8 cellular contexts compared by ENCODE assay signal in the genomic region with DNA sequence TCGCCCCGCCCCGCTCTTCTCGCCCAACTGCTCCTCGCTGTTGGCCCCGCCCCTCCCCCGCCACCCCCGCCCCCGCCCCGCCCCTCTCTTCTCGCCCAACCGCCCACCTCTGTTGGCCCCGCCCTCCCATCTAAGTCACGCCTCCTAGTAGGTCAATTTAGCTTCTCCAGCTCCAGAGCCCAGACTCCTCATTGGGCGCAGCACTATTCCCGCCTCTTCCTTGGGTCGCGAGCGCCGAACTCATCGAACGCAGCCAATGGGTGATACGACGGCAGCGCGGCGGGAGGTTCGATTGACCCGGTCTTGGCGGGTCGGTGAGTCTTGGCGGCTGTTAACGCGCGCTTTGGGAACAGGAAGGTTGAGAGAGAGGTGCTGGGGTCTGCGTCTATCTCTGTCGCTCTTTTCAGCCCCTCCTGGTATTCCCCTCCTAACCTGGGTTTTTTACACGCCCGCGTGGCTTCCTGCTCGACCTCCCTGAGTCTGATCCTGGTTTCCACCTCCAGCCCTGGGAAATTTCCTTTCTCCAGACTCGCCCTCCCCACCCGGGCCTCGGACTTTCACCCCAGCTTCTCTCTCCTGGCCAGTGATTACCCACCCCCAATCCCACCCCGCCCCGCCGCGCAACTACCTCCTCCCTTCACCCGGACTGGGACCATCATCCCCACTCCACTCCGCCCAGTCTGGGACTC. TPM values are rescaled to one million over a fixed set of nuclear protein-coding genes. Genes with fewer than 3 reads are reported as not detected.
A peak's percentile ranks its signal among the peaks of the same experiment; 100 is the strongest.
DNase-seq lines count a peak whose midpoint lies in the region; ATAC-seq and TF ChIP-seq lines count a peak whose summit lies in the region.

A gene (plus strand): TSS at position 331 of the 689 bp plus-strand sequence. CDS start 643 bp downstream, outside the sequence.

- intact Hi-C loops in naive thymus-derived CD4-positive, alpha-beta T cell (cut with micrococcal nuclease) = loop anchor here (1.0 to 5.0 kb wide), 15 partner anchors 49 to 1573 kb away; a partner anchor contains a TSS

- peaks cover 14% of the 10 kb centered on the region for H3K27me3 Mint-ChIP-seq in GM23338 (ENCODE audit: insufficient read depth, low read depth, poor library complexity)
- H3K27me3 Mint-ChIP-seq in naive thymus-derived CD4-positive, alpha-beta T cell = no peaks in the 10 kb centered on the region
- no peaks in the 10 kb centered on the region for H3K27me3 Mint-ChIP-seq in stimulated activated memory B cell treated with anti-CD40 and anti-IgM and Interleukin-4, amounts not matched to agents 10 μg/mL and 1 μg/mL and 100 μg/mL, for 72 hours

- CTCF ChIA-PET in naive thymus-derived CD4-positive, alpha-beta T cell (lab: Charles Lee) = interaction anchor here (0.5 to 0.9 kb wide), 2 partner anchors 99 to 1233 kb away, joined by 3 read pairs; no protein-coding TSS in a partner anchor

- H3K27ac Mint-ChIP-seq in GM23338 = peak within 1 kb of the TSS; percentile 98
- H3K27ac Mint-ChIP-seq in naive thymus-derived CD4-positive, alpha-beta T cell = peak within 1 kb of the TSS; percentile 62 to 96 (median 78)
- peak within 1 kb of the TSS; percentile 81 for H3K27ac Mint-ChIP-seq in stimulated activated memory B cell treated with anti-CD40 and anti-IgM and Interleukin-4, amounts not matched to agents 10 μg/mL and 1 μg/mL and 100 μg/mL, for 72 hours

- H3K36me3 ChIP-seq in GM23338 (ENCODE audit: insufficient read depth) = peaks cover 22% of the 10 kb centered on the region
- H3K36me3 ChIP-seq in naive thymus-derived CD4-positive, alpha-beta T cell (ENCODE audit: control insufficient read depth in 2 of 3, insufficient read depth in 3 of 3, low read length in 3 of 3) = no peaks in the 10 kb centered on the region

- POLR2A ChIA-PET in naive thymus-derived CD4-positive, alpha-beta T cell (lab: Charles Lee) = interaction anchor here (0.6 to 2.4 kb wide), 7 partner anchors 50 to 908 kb away, joined by 3 to 9 read pairs (median 3); a partner anchor contains a TSS

- no peak for TF ChIP-seq CTCF in GM23338 (conservative IDR thresholded peaks at IDR 0.05; ENCODE audit: low read depth in 2 of 2)

- peak within 1 kb of the TSS; percentile 73 for H3K4me3 ChIP-seq in GM23338
- peak within 1 kb of the TSS; percentile 89 for H3K4me3 ChIP-seq in naive thymus-derived CD4-positive, alpha-beta T cell (ENCODE audit: low read length)

- no peaks in the 10 kb centered on the region for H3K27me3 ChIP-seq in GM23338 (ENCODE audit: insufficient read depth)
- H3K27me3 ChIP-seq in naive thymus-derived CD4-positive, alpha-beta T cell (ENCODE audit: control insufficient read depth in 2 of 2, insufficient read depth in 2 of 2, low read length in 2 of 2) = no peaks in the 10 kb centered on the region

- H3K9me3 ChIP-seq in naive thymus-derived CD4-positive, alpha-beta T cell (ENCODE audit: control insufficient read depth in 2 of 3, low read length in 3 of 3) = no peaks in the 10 kb centered on the region

- peak within 1 kb of the TSS; percentile 90 for H3K27ac ChIP-seq in GM23338 (ENCODE audit: low read depth)
- H3K27ac ChIP-seq in naive thymus-derived CD4-positive, alpha-beta T cell (ENCODE audit: low read depth, low read length) = peak within 1 kb of the TSS; percentile 66

- peaks cover 8% of the 10 kb centered on the region for H3K9me3 Mint-ChIP-seq in GM23338
- no peaks in the 10 kb centered on the region for H3K9me3 Mint-ChIP-seq in naive thymus-derived CD4-positive, alpha-beta T cell
- no peaks in the 10 kb centered on the region for H3K9me3 Mint-ChIP-seq in stimulated activated memory B cell treated with anti-CD40 and anti-IgM and Interleukin-4, amounts not matched to agents 10 μg/mL and 1 μg/mL and 100 μg/mL, for 72 hours

- peaks cover 19% of the 10 kb centered on the region for H4K20me1 ChIP-seq in GM23338 (replicated peaks; ENCODE audit: insufficient read depth)

- H3K4me1 Mint-ChIP-seq in GM23338 = peaks cover 12% of the 10 kb centered on the region
- peaks cover 0 to 41% (median 17%) of the 10 kb centered on the region in 7 donors for H3K4me1 Mint-ChIP-seq in naive thymus-derived CD4-positive, alpha-beta T cell
- peaks cover 18% of the 10 kb centered on the region for H3K4me1 Mint-ChIP-seq in stimulated activated memory B cell treated with anti-CD40 and anti-IgM and Interleukin-4, amounts not matched to agents 10 μg/mL and 1 μg/mL and 100 μg/mL, for 72 hours

- peak within 1 kb of the TSS; percentile 84 for H3K4me2 ChIP-seq in GM23338

- ATAC-seq in GM23338 = peak; percentile 90
- peak; percentile 99 for ATAC-seq in naive thymus-derived CD4-positive, alpha-beta T cell
- ATAC-seq in stimulated activated memory B cell treated with anti-CD40 and anti-IgM and Interleukin-4, amounts not matched to agents 10 μg/mL and 1 μg/mL and 100 μg/mL, for 72 hours = peak; percentile 96

- peak within 1 kb of the TSS; percentile 80; the same call in 1 of the 2 replicates for H2AFZ ChIP-seq in GM23338

- peaks cover 23% of the 10 kb centered on the region for H3K79me2 ChIP-seq in GM23338 (replicated peaks; ENCODE audit: insufficient read depth)

- H3F3A ChIP-seq in GM23338 (replicated peaks; ENCODE audit: low read depth) = peaks cover 20% of the 10 kb centered on the region; the same call in 1 of the 2 replicates

- DNase-seq in Daoy (ENCODE audit: low read depth) (peak; percentile 100), GM23338 (ENCODE audit: low spot score) (peak; percentile 100), LHCN-M2 (ENCODE audit: low read depth) (peak; percentile 99), RPMI7951 (ENCODE audit: low read depth) (peak; percentile 99), activated T-helper 1 cell treated with Interleukin-2 at 50 U/mL for 16 hours (ENCODE audit: low read depth) (peak; percentile 91), fibroblast of gingiva (ENCODE audit: low read depth) (peak; percentile 99)
- DNase-seq in naive thymus-derived CD4-positive, alpha-beta T cell = peak; percentile 83 to 97 (median 95)

- peak within 1 kb of the TSS; percentile 94 for H3K4me3 Mint-ChIP-seq in GM23338
- H3K4me3 Mint-ChIP-seq in naive thymus-derived CD4-positive, alpha-beta T cell = peak within 1 kb of the TSS; percentile 86 to 100 (median 94)
- H3K4me3 Mint-ChIP-seq in stimulated activated memory B cell treated with anti-CD40 and anti-IgM and Interleukin-4, amounts not matched to agents 10 μg/mL and 1 μg/mL and 100 μg/mL, for 72 hours = peak within 1 kb of the TSS; percentile 96

- H3K36me3 Mint-ChIP-seq in GM23338 (ENCODE audit: low read depth) = peaks cover 44% of the 10 kb centered on the region
- peaks cover 0 to 18% (median 0%) of the 10 kb centered on the region in 5 donors for H3K36me3 Mint-ChIP-seq in naive thymus-derived CD4-positive, alpha-beta T cell
- peaks cover 8% of the 10 kb centered on the region for H3K36me3 Mint-ChIP-seq in stimulated activated memory B cell treated with anti-CD40 and anti-IgM and Interleukin-4, amounts not matched to agents 10 μg/mL and 1 μg/mL and 100 μg/mL, for 72 hours

- H3K9me2 ChIP-seq in GM23338 (ENCODE audit: insufficient read depth) = no peaks in the 10 kb centered on the region

- H3K4me1 ChIP-seq in GM23338 (ENCODE audit: insufficient read depth) = peaks cover 9% of the 10 kb centered on the region
- peaks cover 4 to 8% of the 10 kb centered on the region in 2 donors for H3K4me1 ChIP-seq in naive thymus-derived CD4-positive, alpha-beta T cell (ENCODE audit: control insufficient read depth in 2 of 2, insufficient read depth in 2 of 2, low read length in 2 of 2)

TF ChIP-seq in GM23338, 12 proteins besides CTCF, POLR2A, EP300 and RAD21 (continues in another document):
- TF ChIP-seq ZNF331 (CRISPR knock-in tag; IDR thresholded peaks at IDR 0.05; ENCODE audit: low read depth) (no peak), EZH2phosphoT487 (IDR thresholded peaks at IDR 0.05; ENCODE audit: unreplicated experiment) (no peak), EZH2 (IDR thresholded peaks at IDR 0.05; ENCODE audit: low read depth, unreplicated experiment) (no peak), CREB1 (CRISPR knock-in tag; IDR thresholded peaks at IDR 0.05; ENCODE audit: low read depth) (peak; percentile 72)
- TF ChIP-seq, protein P1, sequence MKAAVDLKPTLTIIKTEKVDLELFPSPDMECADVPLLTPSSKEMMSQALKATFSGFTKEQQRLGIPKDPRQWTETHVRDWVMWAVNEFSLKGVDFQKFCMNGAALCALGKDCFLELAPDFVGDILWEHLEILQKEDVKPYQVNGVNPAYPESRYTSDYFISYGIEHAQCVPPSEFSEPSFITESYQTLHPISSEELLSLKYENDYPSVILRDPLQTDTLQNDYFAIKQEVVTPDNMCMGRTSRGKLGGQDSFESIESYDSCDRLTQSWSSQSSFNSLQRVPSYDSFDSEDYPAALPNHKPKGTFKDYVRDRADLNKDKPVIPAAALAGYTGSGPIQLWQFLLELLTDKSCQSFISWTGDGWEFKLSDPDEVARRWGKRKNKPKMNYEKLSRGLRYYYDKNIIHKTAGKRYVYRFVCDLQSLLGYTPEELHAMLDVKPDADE (IDR thresholded peaks at IDR 0.05) = peak; percentile 72

RNA-seq across cellular contexts. Expression of the gene that starts here (rescaled TPM):
- total RNA-seq in Daoy (2014; rRNA removed; shearing (Covaris generic)) = 19.9 and 22.5 TPM in 2 replicates
- total RNA-seq in GM23338 (2014; rRNA removed; shearing (Covaris generic)) = 32.5 and 48.1 TPM in 2 replicates
- 26.4 TPM in 2 replicates for polyA plus RNA-seq in GM23338 (2016; fragmentation: Nextera tagmentation; extraction: Ambion mirVana)
- total RNA-seq in LHCN-M2 (2014; rRNA removed) = 14.7 and 16.6 TPM in 2 replicates
- polyA plus RNA-seq in LHCN-M2 (2012) = 6.9 TPM
- 12.7 and 13.1 TPM in 2 replicates for total RNA-seq in RPMI7951 (2014; rRNA removed; shearing (Covaris generic))
- 10 to 100 TPM in 1 of 5 experiments, 1 to 10 TPM in 3, under 1 TPM in 1; 0.94 to 31.9 (median 2.1) TPM for total RNA-seq in naive thymus-derived CD4-positive, alpha-beta T cell
- 1 to 10 TPM in 1 of 2 donors, not detected in 1; 1.2 TPM for polyA plus RNA-seq in naive thymus-derived CD4-positive, alpha-beta T cell

Comparison
In these comparisons a context has a peak if more than half of its experiments do, and no peak if none do; other contexts are left out.
1. Peak in every context shown above with its lines: DNase-seq, ATAC-seq, H3K4me3 ChIP-seq and H3K27ac ChIP-seq.
2. RNA of the gene that starts here (polyA plus RNA-seq): 26.4 TPM in GM23338; 1.2 TPM in naive thymus-derived CD4-positive, alpha-beta T cell; every median in the first group is over 10 times any median in the second.